1 cellular context compared by ENCODE assay signal in the genomic region with DNA sequence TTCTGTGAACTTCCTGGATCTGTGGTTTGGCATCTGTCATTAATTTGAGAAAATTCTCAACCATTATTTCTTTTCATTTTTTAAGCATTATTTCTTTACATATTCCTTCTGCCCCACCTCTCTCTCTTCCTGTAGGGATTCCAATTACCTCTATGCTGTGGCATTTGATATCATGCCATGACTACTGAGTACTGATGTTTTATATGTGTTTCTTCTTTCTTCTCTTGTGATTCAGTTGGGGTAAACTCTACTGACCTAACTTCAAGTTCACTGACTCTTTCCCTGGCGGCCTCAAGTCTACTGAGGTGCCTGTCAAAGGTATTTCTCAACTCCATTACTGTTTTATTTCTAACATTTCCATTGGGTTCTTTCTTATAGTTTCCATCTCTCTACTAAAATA.
TF ChIP-seq lines count a peak whose summit lies in the region.

No MANE protein-coding gene starts in this region.

TF ChIP-seq in IMR-90, 13 proteins besides CTCF, POLR2A, EP300 and RAD21 (continued from another document):
- TF ChIP-seq USF2 (IDR thresholded peaks at IDR 0.05; ENCODE audit: low read depth, low read length) = no peak
- no peak for TF ChIP-seq CHD1 (IDR thresholded peaks at IDR 0.05; ENCODE audit: low read depth, low read length)
